Comparison of ENCODE assay signal across 1 cellular context in genomic region chr2:74833418-74834233, GRCh38.
TF ChIP-seq lines count a peak whose summit lies in the region.

TSS of gene HK2 (plus strand) at chr2:74834127. CDS start at chr2:74834581, 454 bp downstream.

TF ChIP-seq in HepG2, 621 proteins besides CTCF, POLR2A, EP300 and RAD21 (continued from another document):
- TF ChIP-seq ZNF318 (CRISPR knock-in tag; IDR thresholded peaks at IDR 0.05), result no peak
- TF ChIP-seq NPAS2 (CRISPR knock-in tag; IDR thresholded peaks at IDR 0.05; ENCODE audit: borderline replicate concordance), result no peak
- TF ChIP-seq STAG1 (CRISPR knock-in tag; IDR thresholded peaks at IDR 0.05), result no peak
- TF ChIP-seq XRCC5 (optimal IDR thresholded peaks at IDR 0.05; ENCODE audit: low read length), result no peak
- TF ChIP-seq, protein P1, sequence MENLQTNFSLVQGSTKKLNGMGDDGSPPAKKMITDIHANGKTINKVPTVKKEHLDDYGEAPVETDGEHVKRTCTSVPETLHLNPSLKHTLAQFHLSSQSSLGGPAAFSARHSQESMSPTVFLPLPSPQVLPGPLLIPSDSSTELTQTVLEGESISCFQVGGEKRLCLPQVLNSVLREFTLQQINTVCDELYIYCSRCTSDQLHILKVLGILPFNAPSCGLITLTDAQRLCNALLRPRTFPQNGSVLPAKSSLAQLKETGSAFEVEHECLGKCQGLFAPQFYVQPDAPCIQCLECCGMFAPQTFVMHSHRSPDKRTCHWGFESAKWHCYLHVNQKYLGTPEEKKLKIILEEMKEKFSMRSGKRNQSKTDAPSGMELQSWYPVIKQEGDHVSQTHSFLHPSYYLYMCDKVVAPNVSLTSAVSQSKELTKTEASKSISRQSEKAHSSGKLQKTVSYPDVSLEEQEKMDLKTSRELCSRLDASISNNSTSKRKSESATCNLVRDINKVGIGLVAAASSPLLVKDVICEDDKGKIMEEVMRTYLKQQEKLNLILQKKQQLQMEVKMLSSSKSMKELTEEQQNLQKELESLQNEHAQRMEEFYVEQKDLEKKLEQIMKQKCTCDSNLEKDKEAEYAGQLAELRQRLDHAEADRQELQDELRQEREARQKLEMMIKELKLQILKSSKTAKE (CRISPR knock-in tag; IDR thresholded peaks at IDR 0.05; ENCODE audit: borderline replicate concordance), result 0 out of 2 replicates have a peak, but pooled peaks have one; percentile 14
- no peak for TF ChIP-seq TBP (CRISPR knock-in tag; IDR thresholded peaks at IDR 0.05)
- no peak; the same call in 1 of the 2 replicates for TF ChIP-seq PHF8 (CRISPR knock-in tag; IDR thresholded peaks at IDR 0.05)
- TF ChIP-seq SRF (IDR thresholded peaks at IDR 0.05; ENCODE audit: low read depth, low read length), result no peak
- no peak for TF ChIP-seq HNF4G (IDR thresholded peaks at IDR 0.05; ENCODE audit: borderline replicate concordance, low read depth, low read length)
- no peak for TF ChIP-seq HNF4G (CRISPR knock-in tag; IDR thresholded peaks at IDR 0.05; ENCODE audit: borderline replicate concordance, low read depth)
- no peak for TF ChIP-seq ZNF230 (CRISPR knock-in tag; IDR thresholded peaks at IDR 0.05)
- TF ChIP-seq ATAD3A (CRISPR knock-in tag; IDR thresholded peaks at IDR 0.05), result no peak
- no peak for TF ChIP-seq ZNF253 (CRISPR knock-in tag; IDR thresholded peaks at IDR 0.05; ENCODE audit: borderline replicate concordance)
- no peak; the same call in 1 of the 2 replicates for TF ChIP-seq ZNF446 (CRISPR knock-in tag; IDR thresholded peaks at IDR 0.05)
- TF ChIP-seq ZNF281 (CRISPR knock-in tag; IDR thresholded peaks at IDR 0.05; ENCODE audit: borderline replicate concordance), result no peak
- no peak for TF ChIP-seq ZNF460 (CRISPR knock-in tag; IDR thresholded peaks at IDR 0.05; ENCODE audit: borderline replicate concordance)
- no peak for TF ChIP-seq TRIM24 (CRISPR knock-in tag; IDR thresholded peaks at IDR 0.05)
- TF ChIP-seq SUZ12 (IDR thresholded peaks at IDR 0.05; ENCODE audit: low read depth, low read length), result no peak
- TF ChIP-seq, protein P2, sequence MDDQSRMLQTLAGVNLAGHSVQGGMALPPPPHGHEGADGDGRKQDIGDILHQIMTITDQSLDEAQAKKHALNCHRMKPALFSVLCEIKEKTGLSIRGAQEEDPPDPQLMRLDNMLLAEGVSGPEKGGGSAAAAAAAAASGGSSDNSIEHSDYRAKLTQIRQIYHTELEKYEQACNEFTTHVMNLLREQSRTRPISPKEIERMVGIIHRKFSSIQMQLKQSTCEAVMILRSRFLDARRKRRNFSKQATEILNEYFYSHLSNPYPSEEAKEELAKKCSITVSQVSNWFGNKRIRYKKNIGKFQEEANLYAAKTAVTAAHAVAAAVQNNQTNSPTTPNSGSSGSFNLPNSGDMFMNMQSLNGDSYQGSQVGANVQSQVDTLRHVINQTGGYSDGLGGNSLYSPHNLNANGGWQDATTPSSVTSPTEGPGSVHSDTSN (CRISPR knock-in tag; IDR thresholded peaks at IDR 0.05; ENCODE audit: borderline replicate concordance), result 0 out of 2 replicates have a peak, but pooled peaks have one; percentile 38
- TF ChIP-seq RFXAP (CRISPR knock-in tag; IDR thresholded peaks at IDR 0.05; ENCODE audit: borderline replicate concordance), result peak; percentile 60; the same call in 1 of the 2 replicates
- peak; percentile 73; the same call in 1 of the 2 replicates for TF ChIP-seq ZBTB42 (CRISPR knock-in tag; IDR thresholded peaks at IDR 0.05)
- TF ChIP-seq, protein P3, sequence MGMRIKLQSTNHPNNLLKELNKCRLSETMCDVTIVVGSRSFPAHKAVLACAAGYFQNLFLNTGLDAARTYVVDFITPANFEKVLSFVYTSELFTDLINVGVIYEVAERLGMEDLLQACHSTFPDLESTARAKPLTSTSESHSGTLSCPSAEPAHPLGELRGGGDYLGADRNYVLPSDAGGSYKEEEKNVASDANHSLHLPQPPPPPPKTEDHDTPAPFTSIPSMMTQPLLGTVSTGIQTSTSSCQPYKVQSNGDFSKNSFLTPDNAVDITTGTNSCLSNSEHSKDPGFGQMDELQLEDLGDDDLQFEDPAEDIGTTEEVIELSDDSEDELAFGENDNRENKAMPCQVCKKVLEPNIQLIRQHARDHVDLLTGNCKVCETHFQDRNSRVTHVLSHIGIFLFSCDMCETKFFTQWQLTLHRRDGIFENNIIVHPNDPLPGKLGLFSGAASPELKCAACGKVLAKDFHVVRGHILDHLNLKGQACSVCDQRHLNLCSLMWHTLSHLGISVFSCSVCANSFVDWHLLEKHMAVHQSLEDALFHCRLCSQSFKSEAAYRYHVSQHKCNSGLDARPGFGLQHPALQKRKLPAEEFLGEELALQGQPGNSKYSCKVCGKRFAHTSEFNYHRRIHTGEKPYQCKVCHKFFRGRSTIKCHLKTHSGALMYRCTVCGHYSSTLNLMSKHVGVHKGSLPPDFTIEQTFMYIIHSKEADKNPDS (CRISPR knock-in tag; IDR thresholded peaks at IDR 0.05), result no peak
- TF ChIP-seq ZNF441 (CRISPR knock-in tag; IDR thresholded peaks at IDR 0.05; ENCODE audit: borderline replicate concordance), result 0 out of 2 replicates have a peak, but pooled peaks have one; percentile 32
- peak; percentile 88; the same call in 1 of the 2 replicates for TF ChIP-seq MYC (CRISPR knock-in tag; IDR thresholded peaks at IDR 0.05; ENCODE audit: borderline replicate concordance)
- no peak for TF ChIP-seq CEBPB (IDR thresholded peaks at IDR 0.05; ENCODE audit: borderline replicate concordance, low read depth, low read length)
- TF ChIP-seq SIN3B (IDR thresholded peaks at IDR 0.05; ENCODE audit: low read length), result no peak
- TF ChIP-seq RARA (CRISPR knock-in tag; IDR thresholded peaks at IDR 0.05), result peak; percentile 18; the same call in 1 of the 2 replicates
